In the genomic region with DNA sequence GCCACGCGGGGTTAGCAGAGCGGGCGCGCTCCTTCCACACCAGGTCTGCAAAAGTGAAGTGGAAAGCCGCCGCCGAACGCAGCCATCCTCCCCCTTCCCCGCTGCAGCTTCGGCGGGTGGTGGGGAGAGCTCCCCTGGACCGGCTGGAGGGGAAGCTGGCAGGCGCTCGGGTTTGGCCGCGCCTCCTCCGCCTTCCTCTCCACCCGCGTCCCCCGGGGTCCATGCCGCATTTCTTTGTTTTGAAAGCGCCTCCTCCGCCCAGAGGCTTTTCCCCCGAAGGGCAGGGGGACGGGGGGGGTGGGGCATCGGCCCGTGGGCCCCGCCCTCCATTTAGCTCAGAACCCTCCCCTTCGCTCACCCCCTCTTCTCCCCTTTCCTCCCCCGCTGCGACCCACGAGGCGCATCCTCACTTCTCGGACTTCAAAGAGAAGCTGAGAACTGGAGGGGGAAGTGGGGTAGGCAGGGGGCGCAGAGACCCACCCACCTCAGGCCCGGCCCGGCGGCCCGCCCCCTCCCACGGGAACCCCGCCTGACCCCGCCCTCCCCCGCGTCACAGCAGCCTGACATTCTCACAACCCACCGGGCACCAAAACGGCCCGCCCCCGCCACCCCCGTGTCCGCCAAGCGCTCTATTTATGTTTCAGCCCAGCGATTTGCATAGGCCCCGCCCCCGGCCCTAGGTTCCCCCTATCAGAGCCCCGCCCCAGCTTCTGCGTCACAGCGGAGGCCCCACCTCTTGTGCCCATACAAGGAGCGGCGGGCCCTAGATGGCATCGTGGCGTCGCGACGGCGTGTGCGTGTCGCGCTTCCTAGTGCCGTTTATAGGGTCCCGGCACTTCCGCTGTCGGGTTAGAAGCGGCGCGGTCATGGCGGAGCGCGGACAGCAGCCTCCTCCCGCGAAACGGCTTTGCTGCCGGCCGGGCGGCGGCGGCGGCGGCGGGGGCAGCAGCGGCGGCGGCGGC, we compare ENCODE assay signal across 8 cellular contexts. TPM values are rescaled to one million over a fixed set of nuclear protein-coding genes. Genes with fewer than 3 reads are reported as not detected.
DNase-seq lines count a peak whose midpoint lies in the region; ATAC-seq and TF ChIP-seq lines count a peak whose summit lies in the region.

TSS of gene ZSWIM6 (plus strand) at position 852 of the 962 bp plus-strand sequence. CDS start at position 867, 15 bp downstream.

- H3K4me3 ChIP-seq in duodenal mucosa (ENCODE audit: low read depth in 1 of 2, low read length in 2 of 2) (peak within 1 kb of the TSS; percentile 81 to 82), lower leg skin (ENCODE audit: low read depth, poor library complexity, severe bottlenecking) (peak within 1 kb of the TSS; percentile 85)

- H3K9me3 ChIP-seq in duodenal mucosa (ENCODE audit: control insufficient read depth in 1 of 2, low read length in 2 of 2): no peaks in the 10 kb centered on the region

- H3K27ac Mint-ChIP-seq in activated CD4-positive, alpha-beta memory T cell treated with anti-CD3 and anti-CD28 coated beads, Interleukin-2, amount 10 ng/mL, durations not matched to agents 7 days and 5 days: peak within 1 kb of the TSS; percentile 91

- CTCF ChIA-PET in activated CD4-positive, alpha-beta memory T cell treated with anti-CD3 and anti-CD28 coated beads, Interleukin-2, amount 10 ng/mL, durations not matched to agents 7 days and 5 days (lab: Charles Lee): interaction anchor here (0.5 to 1.5 kb wide), 9 partner anchors 8 to 589 kb away, joined by 3 to 5 read pairs (median 3); partner anchors contain the start of genes ERCC8, NDUFAF2 and SMIM15

- peak; percentile 56 for ATAC-seq in GM19395 (IDR thresholded peaks at IDR 0.05; ENCODE audit: unreplicated experiment)
- peak; percentile 52 for ATAC-seq in HG03558 (IDR thresholded peaks at IDR 0.05; ENCODE audit: extremely low read depth, unreplicated experiment)

- H3K27ac ChIP-seq in C4-2B (peak within 1 kb of the TSS; percentile 53), duodenal mucosa (ENCODE audit: low read depth, low read length) (peak within 1 kb of the TSS; percentile 97)

- peaks cover 0 to 3% of the 10 kb centered on the region in 2 donors for H3K27me3 ChIP-seq in duodenal mucosa (ENCODE audit: control insufficient read depth in 1 of 2, insufficient read depth in 2 of 2, low read length in 2 of 2)

- TF ChIP-seq CTCF in C4-2B (conservative IDR thresholded peaks at IDR 0.05): no peak
- TF ChIP-seq CTCF in lower leg skin (IDR thresholded peaks at IDR 0.05): no peak

- peak; percentile 99 for DNase-seq in NCI-H82 (lab: John Stamatoyannopoulos, UW)
- peak; percentile 99 for DNase-seq in activated CD4-positive, alpha-beta memory T cell treated with anti-CD3 and anti-CD28 coated beads, Interleukin-2, amount 10 ng/mL, durations not matched to agents 7 days and 5 days
- DNase-seq in lower leg skin (ENCODE audit: low spot score in 2 of 2): peak; percentile 99 to 100
- peak; percentile 98 to 99 for DNase-seq in stimulated activated CD4-positive, alpha-beta T cell treated with anti-CD3 and anti-CD28 coated beads, Interleukin-4, amount 100 ng/mL, for 4 hours

- TF ChIP-seq POLR2A in lower leg skin (IDR thresholded peaks at IDR 0.05): peak in 1 of 2 donors; percentile 83

- peaks cover 35% of the 10 kb centered on the region for H3K27me3 Mint-ChIP-seq in activated CD4-positive, alpha-beta memory T cell treated with anti-CD3 and anti-CD28 coated beads, Interleukin-2, amount 10 ng/mL, durations not matched to agents 7 days and 5 days

- peaks cover 18% of the 10 kb centered on the region for H3K36me3 Mint-ChIP-seq in activated CD4-positive, alpha-beta memory T cell treated with anti-CD3 and anti-CD28 coated beads, Interleukin-2, amount 10 ng/mL, durations not matched to agents 7 days and 5 days (ENCODE audit: low read depth)

- intact Hi-C loops in lower leg skin (cut with DNase I; ENCODE audit: low total_unique reads): loop anchor here (10.0 kb wide), 1 partner anchor 73 kb away; no protein-coding TSS in a partner anchor

- H3K4me3 Mint-ChIP-seq in activated CD4-positive, alpha-beta memory T cell treated with anti-CD3 and anti-CD28 coated beads, Interleukin-2, amount 10 ng/mL, durations not matched to agents 7 days and 5 days: peak within 1 kb of the TSS; percentile 94

- no peaks in the 10 kb centered on the region for H3K36me3 ChIP-seq in duodenal mucosa (ENCODE audit: control insufficient read depth in 1 of 2, insufficient read depth in 2 of 2, low read length in 2 of 2)

- WGBS in lower leg skin, 2 donors: 0 to 1% methylated on average over 46 to 58 of the region's 94 CpGs

- peaks cover 31 to 34% of the 10 kb centered on the region in 2 donors for H3K4me1 ChIP-seq in duodenal mucosa (ENCODE audit: control insufficient read depth in 1 of 2, insufficient read depth in 2 of 2, low read length in 2 of 2)

- peak within 1 kb of the TSS; percentile 86 to 93 for H3K9ac ChIP-seq in duodenal mucosa (ENCODE audit: low read depth in 1 of 2, low read length in 2 of 2)

- peaks cover 43% of the 10 kb centered on the region for H3K4me1 Mint-ChIP-seq in activated CD4-positive, alpha-beta memory T cell treated with anti-CD3 and anti-CD28 coated beads, Interleukin-2, amount 10 ng/mL, durations not matched to agents 7 days and 5 days

- POLR2A ChIA-PET in activated CD4-positive, alpha-beta memory T cell treated with anti-CD3 and anti-CD28 coated beads, Interleukin-2, amount 10 ng/mL, durations not matched to agents 7 days and 5 days (lab: Charles Lee): interaction anchor here (0.6 to 2.2 kb wide), 11 partner anchors 11 to 633 kb away, joined by 3 to 17 read pairs (median 4); partner anchors contain the start of genes DEPDC1B and SMIM15

- no peaks in the 10 kb centered on the region for H3K9me3 Mint-ChIP-seq in activated CD4-positive, alpha-beta memory T cell treated with anti-CD3 and anti-CD28 coated beads, Interleukin-2, amount 10 ng/mL, durations not matched to agents 7 days and 5 days

RNA-seq across cellular contexts. Expression of gene ZSWIM6, which starts in this region (rescaled TPM):
- total RNA-seq in activated CD4-positive, alpha-beta memory T cell treated with anti-CD3 and anti-CD28 coated beads, Interleukin-2, amount 10 ng/mL, durations not matched to agents 7 days and 5 days: 1 to 10 TPM; 6.8 to 7.1 TPM
- total RNA-seq in lower leg skin: 1 to 10 TPM; 7.1 to 8.7 (median 8.1) TPM

Comparison
In these comparisons a context has a peak if more than half of its experiments do, and no peak if none do; other contexts are left out.
1. Peak in every context shown above with its lines: DNase-seq, ATAC-seq, H3K4me3 ChIP-seq and H3K27ac ChIP-seq.